8 cellular contexts compared by ENCODE assay signal in the genomic region with DNA sequence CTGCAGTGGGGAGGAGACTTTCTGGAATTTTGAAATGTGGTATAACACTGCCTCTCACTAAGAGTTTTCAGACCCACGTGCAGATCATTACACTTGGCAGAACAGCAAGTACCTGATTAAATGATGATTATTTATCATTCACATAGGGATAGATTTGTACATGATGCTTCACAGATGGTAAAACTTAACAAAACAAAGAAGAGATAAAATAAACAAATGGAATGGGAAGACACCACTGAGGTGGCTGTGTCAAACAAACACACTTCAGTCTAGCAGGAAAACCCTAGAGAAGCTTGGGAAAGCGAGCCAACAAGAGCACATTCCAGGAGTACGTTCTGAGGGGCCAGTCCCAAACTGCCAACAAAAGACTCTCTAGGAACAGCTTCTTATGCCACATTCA. TPM values are rescaled to one million over a fixed set of nuclear protein-coding genes. Genes with fewer than 3 reads are reported as not detected.
DNase-seq lines count a peak whose midpoint lies in the region; ATAC-seq and TF ChIP-seq lines count a peak whose summit lies in the region.

No MANE protein-coding gene starts in this region.

- ATAC-seq in central memory CD8-positive, alpha-beta T cell (replicated peaks; ENCODE audit: extremely low read depth, poor library complexity, severe bottlenecking): no peak
- ATAC-seq in GM21423 (IDR thresholded peaks at IDR 0.05; ENCODE audit: unreplicated experiment) (no peak), HG02973 (IDR thresholded peaks at IDR 0.05; ENCODE audit: unreplicated experiment) (no peak), left ventricle myocardium superior (no peak)

- no peaks in the 10 kb centered on the region for H3K27me3 ChIP-seq in Loucy (ENCODE audit: insufficient read depth, low read length, poor library complexity, severe bottlenecking)

- peak overlapping the region; percentile 86 for H3K9ac ChIP-seq in Loucy (ENCODE audit: low read depth, low read length, poor library complexity, severe bottlenecking)

- H3K4me1 ChIP-seq in Loucy (ENCODE audit: insufficient read depth, low read length, poor library complexity, severe bottlenecking): peaks cover 58% of the 10 kb centered on the region

- peak overlapping the region; percentile 97 for H3K4me3 ChIP-seq in Loucy (ENCODE audit: low read length, poor library complexity, severe bottlenecking)

- peak overlapping the region; percentile 79 for H3K4me2 ChIP-seq in Loucy (ENCODE audit: low read depth, low read length, poor library complexity, severe bottlenecking)

- CTCF ChIA-PET in Calu3 (lab: Charles Lee): interaction anchor here (1.0 kb wide), 1 partner anchor 28 kb away, joined by 3 read pairs; no protein-coding TSS in a partner anchor

- H4K20me1 ChIP-seq in Loucy (ENCODE audit: insufficient read depth, low read length, poor library complexity, severe bottlenecking): peaks cover 15% of the 10 kb centered on the region

- H3K79me2 ChIP-seq in Loucy (ENCODE audit: insufficient read depth, low read length): peaks cover 68% of the 10 kb centered on the region

- DNase-seq in Calu3 (no peak), neural crest cell (ENCODE audit: low read depth, low spot score) (no peak), inferior parietal cortex (ENCODE audit: extremely low spot score) (no peak), left ventricle myocardium superior (no peak)
- DNase-seq in central memory CD8-positive, alpha-beta T cell (ENCODE audit: low spot score in 2 of 2): no peak

- H3K9me3 ChIP-seq in Loucy (ENCODE audit: insufficient read depth, low read depth, low read length): no peaks in the 10 kb centered on the region

- H3K4me3 Mint-ChIP-seq in Calu3 (ENCODE audit: low read depth, unreplicated experiment) (peak overlapping the region; percentile 96), neural crest cell (peak overlapping the region; percentile 96)
- H3K4me3 Mint-ChIP-seq in central memory CD8-positive, alpha-beta T cell: peak overlapping the region; percentile 97

- no peaks in the 10 kb centered on the region for H3F3A ChIP-seq in Loucy (ENCODE audit: low read depth)

- H3K27me3 Mint-ChIP-seq in Calu3 (ENCODE audit: unreplicated experiment): no peaks in the 10 kb centered on the region
- H3K27me3 Mint-ChIP-seq in central memory CD8-positive, alpha-beta T cell: peaks cover 9% of the 10 kb centered on the region
- H3K27me3 Mint-ChIP-seq in neural crest cell (ENCODE audit: low read depth): peaks cover 18% of the 10 kb centered on the region

- no peaks in the 10 kb centered on the region for H3K9me2 ChIP-seq in Loucy (replicated peaks; ENCODE audit: low read depth, low read length)

- H3K9me3 Mint-ChIP-seq in Calu3 (ENCODE audit: low read depth, unreplicated experiment): no peaks in the 10 kb centered on the region
- H3K9me3 Mint-ChIP-seq in central memory CD8-positive, alpha-beta T cell: no peaks in the 10 kb centered on the region
- H3K9me3 Mint-ChIP-seq in neural crest cell: no peaks in the 10 kb centered on the region

- H2AFZ ChIP-seq in Loucy (ENCODE audit: low read length): no peak overlapping the region

- peaks cover 17% of the 10 kb centered on the region for H3K4me1 Mint-ChIP-seq in Calu3 (ENCODE audit: low read depth, unreplicated experiment)
- peaks cover 49% of the 10 kb centered on the region for H3K4me1 Mint-ChIP-seq in central memory CD8-positive, alpha-beta T cell
- H3K4me1 Mint-ChIP-seq in neural crest cell: peaks cover 32% of the 10 kb centered on the region

- BruUV-seq in Calu3 (replicated peaks; lab: Mats Ljungman, UMichigan): no TSS peak

- intact Hi-C loops in Calu3 (cut with micrococcal nuclease; ENCODE audit: unreplicated experiment) (no loop called here), left ventricle myocardium superior (cut with micrococcal nuclease) (no loop called here)

- TF ChIP-seq CTCF in Calu3 (IDR thresholded peaks at IDR 0.05; ENCODE audit: unreplicated experiment): no peak
- TF ChIP-seq CTCF in Loucy (conservative IDR thresholded peaks at IDR 0.05; ENCODE audit: low read length): no peak
- TF ChIP-seq CTCF in neural crest cell (conservative IDR thresholded peaks at IDR 0.05): no peak

- H3K27ac Mint-ChIP-seq in Calu3 (ENCODE audit: unreplicated experiment): no peak overlapping the region
- H3K27ac Mint-ChIP-seq in central memory CD8-positive, alpha-beta T cell (ENCODE audit: low read depth): peak overlapping the region; percentile 94
- H3K27ac Mint-ChIP-seq in neural crest cell (ENCODE audit: unreplicated experiment): no peak overlapping the region

- H3K36me3 ChIP-seq in Loucy (ENCODE audit: insufficient read depth, low read length): peaks cover 2% of the 10 kb centered on the region; the same call in 1 of the 2 replicates

- H3K36me3 Mint-ChIP-seq in Calu3 (ENCODE audit: insufficient read depth, unreplicated experiment) (peaks cover 15% of the 10 kb centered on the region), neural crest cell (ENCODE audit: low read depth) (no peaks in the 10 kb centered on the region)
- peaks cover 39% of the 10 kb centered on the region for H3K36me3 Mint-ChIP-seq in central memory CD8-positive, alpha-beta T cell (ENCODE audit: insufficient read depth)

RNA-seq across cellular contexts. Expression of gene MED27, which starts 1.8 kb away (rescaled TPM):
- total RNA-seq in Calu3 (2022) (17.0 and 19.3 TPM in 2 replicates), neural crest cell (30.2 and 31.3 TPM in 2 replicates), left ventricle myocardium superior (13.5 TPM)
